ENCODE assay signal across 8 cellular contexts in genomic region chr2:70887550-70888229, GRCh38. TPM values are rescaled to one million over a fixed set of nuclear protein-coding genes. Genes with fewer than 3 reads are reported as not detected.
A peak's percentile ranks its signal among the peaks of the same experiment; 100 is the strongest.
DNase-seq lines count a peak whose midpoint lies in the region; ATAC-seq and TF ChIP-seq lines count a peak whose summit lies in the region.

No MANE protein-coding gene starts in this region.

- DNase-seq in AG09309 (ENCODE audit: low read depth) (no peak), HFF-Myc (ENCODE audit: extremely low read depth, low read depth) (no peak), NCI-H446 treated with DMSO at 0.1 percent for 48 hours (lab: John Stamatoyannopoulos, UW) (no peak)
- peak; percentile 67 to 70 for DNase-seq in activated T-cell treated with anti-CD3 and anti-CD28 coated beads, Interleukin-2, amount 50 U/mL, for 72 hours
- DNase-seq in stimulated activated CD4-positive, alpha-beta T cell treated with anti-CD3 and anti-CD28 coated beads, Interleukin-12 subunit alpha, Interleukin-12 subunit beta, amount 100 ng/mL, for 48 hours (ENCODE audit: low read depth in 2 of 3, low spot score in 1 of 3) = peak in 2 of 3 donors; percentile 34 to 38

- H3K4me1 Mint-ChIP-seq in activated T-cell treated with anti-CD3 and anti-CD28 coated beads, Interleukin-2, amount 50 U/mL, for 72 hours (ENCODE audit: low read depth) = peaks cover 31% of the 10 kb centered on the region

- H3K36me3 Mint-ChIP-seq in activated T-cell treated with anti-CD3 and anti-CD28 coated beads, Interleukin-2, amount 50 U/mL, for 72 hours (ENCODE audit: insufficient read depth in 2 of 2) = peaks cover 0 to 4% of the 10 kb centered on the region in 2 donors

- peak overlapping the region; percentile 25 for H3K4me3 ChIP-seq in AG09309 (ENCODE audit: control insufficient read depth, low read depth, low read length)
- H3K4me3 ChIP-seq in HFF-Myc (replicated peaks; ENCODE audit: low read depth, low read length) = 0 out of 2 replicates have a peak overlapping the region, but pooled peaks have one; percentile 1
- peak overlapping the region; percentile 49 for H3K4me3 ChIP-seq in iPS-18c (ENCODE audit: insufficient read depth, low read depth, low read length)

- H3K9me3 ChIP-seq in iPS-18c (ENCODE audit: control insufficient read depth, insufficient read depth, low read length) = no peaks in the 10 kb centered on the region

- ATAC-seq in activated T-cell treated with anti-CD3 and anti-CD28 coated beads, Interleukin-2, amount 50 U/mL, for 72 hours (replicated peaks in 1 of 2) = peak; percentile 73 to 76
- ATAC-seq in HG03108 (IDR thresholded peaks at IDR 0.05; ENCODE audit: unreplicated experiment) (no peak), GM21526 (IDR thresholded peaks at IDR 0.05; ENCODE audit: low FRiP score, unreplicated experiment) (no peak)

- H3K4me3 Mint-ChIP-seq in activated T-cell treated with anti-CD3 and anti-CD28 coated beads, Interleukin-2, amount 50 U/mL, for 72 hours = peak overlapping the region; percentile 54 to 87

- TF ChIP-seq CTCF in AG09309 (IDR thresholded peaks at IDR 0.05; ENCODE audit: control insufficient read depth, insufficient read depth, low read depth, low read length, missing control alignments) = no peak
- no peak for TF ChIP-seq CTCF in HFF-Myc (IDR thresholded peaks at IDR 0.05; ENCODE audit: low read depth, low read length, missing control alignments)

- peaks cover 92% of the 10 kb centered on the region for H3K27me3 Mint-ChIP-seq in activated T-cell treated with anti-CD3 and anti-CD28 coated beads, Interleukin-2, amount 50 U/mL, for 72 hours (ENCODE audit: low read depth)

- no peak overlapping the region for H3K27ac Mint-ChIP-seq in activated T-cell treated with anti-CD3 and anti-CD28 coated beads, Interleukin-2, amount 50 U/mL, for 72 hours

- no peaks in the 10 kb centered on the region for H3K9me3 Mint-ChIP-seq in activated T-cell treated with anti-CD3 and anti-CD28 coated beads, Interleukin-2, amount 50 U/mL, for 72 hours

RNA-seq across cellular contexts. Expression of gene VAX2, which starts 12.7 kb away (rescaled TPM):
- total RNA-seq in activated T-cell treated with anti-CD3 and anti-CD28 coated beads, Interleukin-2, amount 50 U/mL, for 72 hours = not detected

RNA-seq across cellular contexts. Expression of gene ATP6V1B1, which starts 48.0 kb away (rescaled TPM):
- total RNA-seq in activated T-cell treated with anti-CD3 and anti-CD28 coated beads, Interleukin-2, amount 50 U/mL, for 72 hours = not detected

RNA-seq across cellular contexts. Expression of gene CD207, which starts 52.1 kb away (rescaled TPM):
- total RNA-seq in activated T-cell treated with anti-CD3 and anti-CD28 coated beads, Interleukin-2, amount 50 U/mL, for 72 hours = not detected

Comparison
In these comparisons a context has a peak if more than half of its experiments do, and no peak if none do; other contexts are left out.
1. DNase-seq: peak in activated T-cell treated with anti-CD3 and anti-CD28 coated beads, Interleukin-2, amount 50 U/mL, for 72 hours (2 of 2) and stimulated activated CD4-positive, alpha-beta T cell treated with anti-CD3 and anti-CD28 coated beads, Interleukin-12 subunit alpha, Interleukin-12 subunit beta, amount 100 ng/mL, for 48 hours (2 of 3); none in AG09309 (single experiment), HFF-Myc (single experiment) and NCI-H446 treated with DMSO at 0.1 percent for 48 hours (single experiment).
2. ATAC-seq: peak in activated T-cell treated with anti-CD3 and anti-CD28 coated beads, Interleukin-2, amount 50 U/mL, for 72 hours (2 of 2); none in HG03108 (single experiment) and GM21526 (single experiment).
3. Peak in every context shown above with its lines, with median percentiles within 50 percentile points of each other: H3K4me3 ChIP-seq.